In the genomic region with DNA sequence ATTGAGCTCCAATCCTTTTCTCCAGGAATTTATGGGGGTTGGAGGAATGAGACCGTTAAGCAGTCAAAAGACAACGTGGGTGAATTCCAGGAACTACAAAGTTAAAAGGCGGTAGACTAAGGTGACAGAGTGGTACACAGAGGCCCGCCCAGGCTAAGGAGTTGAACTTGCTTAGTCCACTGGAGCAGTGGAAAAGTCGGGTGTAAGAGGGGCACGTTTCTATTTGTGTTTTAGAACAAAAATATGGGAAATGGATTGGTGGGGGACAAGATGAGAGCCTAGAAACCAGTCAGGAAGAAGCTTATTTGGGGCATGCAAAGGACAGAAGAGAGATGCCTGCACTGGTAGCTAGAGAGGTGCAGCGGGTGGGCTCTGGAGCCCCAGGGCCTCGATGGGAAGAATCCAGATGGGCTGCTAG, we compare ENCODE assay signal across 2 cellular contexts.
TF ChIP-seq lines count a peak whose summit lies in the region.

No MANE protein-coding gene starts in this region.

TF ChIP-seq in A549, 52 proteins besides CTCF, POLR2A, EP300 and RAD21:
- TF ChIP-seq SREBF2 (IDR thresholded peaks at IDR 0.05), result no peak
- TF ChIP-seq KDM1A (IDR thresholded peaks at IDR 0.05; ENCODE audit: low read depth), result no peak
- TF ChIP-seq HDAC2 (IDR thresholded peaks at IDR 0.05), result no peak
- TF ChIP-seq FOSL2 (IDR thresholded peaks at IDR 0.05), result no peak
- no peak for TF ChIP-seq FOSL2 (CRISPR knock-in tag; IDR thresholded peaks at IDR 0.05)
- no peak for TF ChIP-seq CBX2 (IDR thresholded peaks at IDR 0.05; ENCODE audit: borderline replicate concordance, low read depth)
- TF ChIP-seq EHMT2 (IDR thresholded peaks at IDR 0.05; ENCODE audit: low read depth), result no peak
- TF ChIP-seq BHLHE40 (IDR thresholded peaks at IDR 0.05; ENCODE audit: low read depth, low read length), result no peak
- no peak for TF ChIP-seq MYC (IDR thresholded peaks at IDR 0.05; ENCODE audit: borderline replicate concordance, low read length)
- TF ChIP-seq NPAS2 (CRISPR knock-in tag; IDR thresholded peaks at IDR 0.05; ENCODE audit: borderline replicate concordance), result no peak
- TF ChIP-seq NFE2L2 (conservative IDR thresholded peaks at IDR 0.05; ENCODE audit: low read length), result no peak
- no peak for TF ChIP-seq RFX5 (IDR thresholded peaks at IDR 0.05)
- TF ChIP-seq HOXB13 (CRISPR knock-in tag; IDR thresholded peaks at IDR 0.05; ENCODE audit: low read depth), result no peak
- TF ChIP-seq PHF8 (IDR thresholded peaks at IDR 0.05; ENCODE audit: borderline replicate concordance, low read depth), result no peak
- TF ChIP-seq, protein P1, sequence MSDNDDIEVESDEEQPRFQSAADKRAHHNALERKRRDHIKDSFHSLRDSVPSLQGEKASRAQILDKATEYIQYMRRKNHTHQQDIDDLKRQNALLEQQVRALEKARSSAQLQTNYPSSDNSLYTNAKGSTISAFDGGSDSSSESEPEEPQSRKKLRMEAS (IDR thresholded peaks at IDR 0.05), result no peak
- no peak for TF ChIP-seq HOXB5 (CRISPR knock-in tag; IDR thresholded peaks at IDR 0.05)
- TF ChIP-seq ESRRA (IDR thresholded peaks at IDR 0.05; ENCODE audit: borderline replicate concordance, low read length), result no peak

TF ChIP-seq in HEK293T, 16 proteins besides CTCF, POLR2A, EP300 and RAD21:
- TF ChIP-seq FOXM1 (IDR thresholded peaks at IDR 0.05; ENCODE audit: borderline replicate concordance) (no peak), SP1 (IDR thresholded peaks at IDR 0.05) (no peak), LEF1 (IDR thresholded peaks at IDR 0.05; ENCODE audit: borderline replicate concordance) (no peak), CTBP1 (IDR thresholded peaks at IDR 0.05; ENCODE audit: borderline replicate concordance) (no peak)
